ENCODE assay signal across 1 cellular context in the genomic region with DNA sequence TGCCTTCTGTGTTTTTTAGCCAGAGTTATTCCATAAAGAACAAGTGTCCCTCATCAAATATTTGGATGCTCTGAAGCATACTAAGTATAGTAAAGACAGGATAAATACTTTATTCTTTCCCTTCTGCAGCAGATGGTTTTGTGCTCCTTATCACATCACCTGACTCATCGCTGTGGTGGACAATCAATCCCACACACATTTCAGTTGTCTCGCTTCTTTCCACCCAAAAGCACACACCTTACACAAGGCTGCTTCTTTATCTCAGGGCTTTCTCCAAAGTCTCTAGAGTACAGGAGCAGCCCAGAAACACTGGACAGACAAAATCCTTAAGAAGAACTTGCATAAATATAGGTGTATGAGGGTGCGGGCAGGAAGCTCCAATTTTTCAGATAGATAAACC.
TF ChIP-seq lines count a peak whose summit lies in the region.

No MANE protein-coding gene starts in this region.

TF ChIP-seq in K562, 482 proteins besides CTCF, POLR2A, EP300 and RAD21 (continued from another document and continues in another):
- TF ChIP-seq, protein P1, sequence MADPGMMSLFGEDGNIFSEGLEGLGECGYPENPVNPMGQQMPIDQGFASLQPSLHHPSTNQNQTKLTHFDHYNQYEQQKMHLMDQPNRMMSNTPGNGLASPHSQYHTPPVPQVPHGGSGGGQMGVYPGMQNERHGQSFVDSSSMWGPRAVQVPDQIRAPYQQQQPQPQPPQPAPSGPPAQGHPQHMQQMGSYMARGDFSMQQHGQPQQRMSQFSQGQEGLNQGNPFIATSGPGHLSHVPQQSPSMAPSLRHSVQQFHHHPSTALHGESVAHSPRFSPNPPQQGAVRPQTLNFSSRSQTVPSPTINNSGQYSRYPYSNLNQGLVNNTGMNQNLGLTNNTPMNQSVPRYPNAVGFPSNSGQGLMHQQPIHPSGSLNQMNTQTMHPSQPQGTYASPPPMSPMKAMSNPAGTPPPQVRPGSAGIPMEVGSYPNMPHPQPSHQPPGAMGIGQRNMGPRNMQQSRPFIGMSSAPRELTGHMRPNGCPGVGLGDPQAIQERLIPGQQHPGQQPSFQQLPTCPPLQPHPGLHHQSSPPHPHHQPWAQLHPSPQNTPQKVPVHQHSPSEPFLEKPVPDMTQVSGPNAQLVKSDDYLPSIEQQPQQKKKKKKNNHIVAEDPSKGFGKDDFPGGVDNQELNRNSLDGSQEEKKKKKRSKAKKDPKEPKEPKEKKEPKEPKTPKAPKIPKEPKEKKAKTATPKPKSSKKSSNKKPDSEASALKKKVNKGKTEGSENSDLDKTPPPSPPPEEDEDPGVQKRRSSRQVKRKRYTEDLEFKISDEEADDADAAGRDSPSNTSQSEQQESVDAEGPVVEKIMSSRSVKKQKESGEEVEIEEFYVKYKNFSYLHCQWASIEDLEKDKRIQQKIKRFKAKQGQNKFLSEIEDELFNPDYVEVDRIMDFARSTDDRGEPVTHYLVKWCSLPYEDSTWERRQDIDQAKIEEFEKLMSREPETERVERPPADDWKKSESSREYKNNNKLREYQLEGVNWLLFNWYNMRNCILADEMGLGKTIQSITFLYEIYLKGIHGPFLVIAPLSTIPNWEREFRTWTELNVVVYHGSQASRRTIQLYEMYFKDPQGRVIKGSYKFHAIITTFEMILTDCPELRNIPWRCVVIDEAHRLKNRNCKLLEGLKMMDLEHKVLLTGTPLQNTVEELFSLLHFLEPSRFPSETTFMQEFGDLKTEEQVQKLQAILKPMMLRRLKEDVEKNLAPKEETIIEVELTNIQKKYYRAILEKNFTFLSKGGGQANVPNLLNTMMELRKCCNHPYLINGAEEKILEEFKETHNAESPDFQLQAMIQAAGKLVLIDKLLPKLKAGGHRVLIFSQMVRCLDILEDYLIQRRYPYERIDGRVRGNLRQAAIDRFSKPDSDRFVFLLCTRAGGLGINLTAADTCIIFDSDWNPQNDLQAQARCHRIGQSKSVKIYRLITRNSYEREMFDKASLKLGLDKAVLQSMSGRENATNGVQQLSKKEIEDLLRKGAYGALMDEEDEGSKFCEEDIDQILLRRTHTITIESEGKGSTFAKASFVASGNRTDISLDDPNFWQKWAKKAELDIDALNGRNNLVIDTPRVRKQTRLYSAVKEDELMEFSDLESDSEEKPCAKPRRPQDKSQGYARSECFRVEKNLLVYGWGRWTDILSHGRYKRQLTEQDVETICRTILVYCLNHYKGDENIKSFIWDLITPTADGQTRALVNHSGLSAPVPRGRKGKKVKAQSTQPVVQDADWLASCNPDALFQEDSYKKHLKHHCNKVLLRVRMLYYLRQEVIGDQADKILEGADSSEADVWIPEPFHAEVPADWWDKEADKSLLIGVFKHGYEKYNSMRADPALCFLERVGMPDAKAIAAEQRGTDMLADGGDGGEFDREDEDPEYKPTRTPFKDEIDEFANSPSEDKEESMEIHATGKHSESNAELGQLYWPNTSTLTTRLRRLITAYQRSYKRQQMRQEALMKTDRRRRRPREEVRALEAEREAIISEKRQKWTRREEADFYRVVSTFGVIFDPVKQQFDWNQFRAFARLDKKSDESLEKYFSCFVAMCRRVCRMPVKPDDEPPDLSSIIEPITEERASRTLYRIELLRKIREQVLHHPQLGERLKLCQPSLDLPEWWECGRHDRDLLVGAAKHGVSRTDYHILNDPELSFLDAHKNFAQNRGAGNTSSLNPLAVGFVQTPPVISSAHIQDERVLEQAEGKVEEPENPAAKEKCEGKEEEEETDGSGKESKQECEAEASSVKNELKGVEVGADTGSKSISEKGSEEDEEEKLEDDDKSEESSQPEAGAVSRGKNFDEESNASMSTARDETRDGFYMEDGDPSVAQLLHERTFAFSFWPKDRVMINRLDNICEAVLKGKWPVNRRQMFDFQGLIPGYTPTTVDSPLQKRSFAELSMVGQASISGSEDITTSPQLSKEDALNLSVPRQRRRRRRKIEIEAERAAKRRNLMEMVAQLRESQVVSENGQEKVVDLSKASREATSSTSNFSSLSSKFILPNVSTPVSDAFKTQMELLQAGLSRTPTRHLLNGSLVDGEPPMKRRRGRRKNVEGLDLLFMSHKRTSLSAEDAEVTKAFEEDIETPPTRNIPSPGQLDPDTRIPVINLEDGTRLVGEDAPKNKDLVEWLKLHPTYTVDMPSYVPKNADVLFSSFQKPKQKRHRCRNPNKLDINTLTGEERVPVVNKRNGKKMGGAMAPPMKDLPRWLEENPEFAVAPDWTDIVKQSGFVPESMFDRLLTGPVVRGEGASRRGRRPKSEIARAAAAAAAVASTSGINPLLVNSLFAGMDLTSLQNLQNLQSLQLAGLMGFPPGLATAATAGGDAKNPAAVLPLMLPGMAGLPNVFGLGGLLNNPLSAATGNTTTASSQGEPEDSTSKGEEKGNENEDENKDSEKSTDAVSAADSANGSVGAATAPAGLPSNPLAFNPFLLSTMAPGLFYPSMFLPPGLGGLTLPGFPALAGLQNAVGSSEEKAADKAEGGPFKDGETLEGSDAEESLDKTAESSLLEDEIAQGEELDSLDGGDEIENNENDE (IDR thresholded peaks at IDR 0.05; ENCODE audit: low read depth, low read length), result no peak
- TF ChIP-seq, protein P2, sequence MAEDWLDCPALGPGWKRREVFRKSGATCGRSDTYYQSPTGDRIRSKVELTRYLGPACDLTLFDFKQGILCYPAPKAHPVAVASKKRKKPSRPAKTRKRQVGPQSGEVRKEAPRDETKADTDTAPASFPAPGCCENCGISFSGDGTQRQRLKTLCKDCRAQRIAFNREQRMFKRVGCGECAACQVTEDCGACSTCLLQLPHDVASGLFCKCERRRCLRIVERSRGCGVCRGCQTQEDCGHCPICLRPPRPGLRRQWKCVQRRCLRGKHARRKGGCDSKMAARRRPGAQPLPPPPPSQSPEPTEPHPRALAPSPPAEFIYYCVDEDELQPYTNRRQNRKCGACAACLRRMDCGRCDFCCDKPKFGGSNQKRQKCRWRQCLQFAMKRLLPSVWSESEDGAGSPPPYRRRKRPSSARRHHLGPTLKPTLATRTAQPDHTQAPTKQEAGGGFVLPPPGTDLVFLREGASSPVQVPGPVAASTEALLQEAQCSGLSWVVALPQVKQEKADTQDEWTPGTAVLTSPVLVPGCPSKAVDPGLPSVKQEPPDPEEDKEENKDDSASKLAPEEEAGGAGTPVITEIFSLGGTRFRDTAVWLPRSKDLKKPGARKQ (CRISPR knock-in tag; IDR thresholded peaks at IDR 0.05), result no peak
- TF ChIP-seq, protein P3, sequence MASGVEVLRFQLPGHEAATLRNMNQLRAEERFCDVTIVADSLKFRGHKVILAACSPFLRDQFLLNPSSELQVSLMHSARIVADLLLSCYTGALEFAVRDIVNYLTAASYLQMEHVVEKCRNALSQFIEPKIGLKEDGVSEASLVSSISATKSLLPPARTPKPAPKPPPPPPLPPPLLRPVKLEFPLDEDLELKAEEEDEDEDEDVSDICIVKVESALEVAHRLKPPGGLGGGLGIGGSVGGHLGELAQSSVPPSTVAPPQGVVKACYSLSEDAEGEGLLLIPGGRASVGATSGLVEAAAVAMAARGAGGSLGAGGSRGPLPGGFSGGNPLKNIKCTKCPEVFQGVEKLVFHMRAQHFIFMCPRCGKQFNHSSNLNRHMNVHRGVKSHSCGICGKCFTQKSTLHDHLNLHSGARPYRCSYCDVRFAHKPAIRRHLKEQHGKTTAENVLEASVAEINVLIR (CRISPR knock-in tag; IDR thresholded peaks at IDR 0.05), result no peak
- TF ChIP-seq MAFK (IDR thresholded peaks at IDR 0.05; ENCODE audit: low read length) (no peak), HINFP (tag; conservative IDR thresholded peaks at IDR 0.05; ENCODE audit: low read depth) (no peak), XRCC5 (IDR thresholded peaks at IDR 0.05; ENCODE audit: low read depth, low read length) (no peak), JUN (IDR thresholded peaks at IDR 0.05; ENCODE audit: borderline replicate concordance, low read depth, low read length) (peak; percentile 52; the same call in 1 of the 2 replicates), JUN (CRISPR knock-in tag; IDR thresholded peaks at IDR 0.05; ENCODE audit: borderline replicate concordance) (no peak), CTBP1 (IDR thresholded peaks at IDR 0.05; ENCODE audit: borderline replicate concordance) (peak; percentile 85), ZBTB43 (CRISPR knock-in tag; IDR thresholded peaks at IDR 0.05) (0 out of 2 replicates have a peak, but pooled peaks have one; percentile 61), FOXP4 (CRISPR knock-in tag; IDR thresholded peaks at IDR 0.05; ENCODE audit: borderline replicate concordance) (no peak), PRPF4 (IDR thresholded peaks at IDR 0.05; ENCODE audit: insufficient read depth, low read depth, low read length, poor library complexity, severe bottlenecking) (no peak), FOXM1 (IDR thresholded peaks at IDR 0.05; ENCODE audit: low read depth) (0 out of 2 replicates have a peak, but pooled peaks have one; percentile 53), FOXM1 (CRISPR knock-in tag; IDR thresholded peaks at IDR 0.05; ENCODE audit: low read depth) (no peak), NFE2L1 (tag; IDR thresholded peaks at IDR 0.05; ENCODE audit: borderline replicate concordance, low read depth) (no peak), STAT5A (IDR thresholded peaks at IDR 0.05; ENCODE audit: borderline replicate concordance, low read length) (peak; percentile 73; the same call in 1 of the 2 replicates), MEIS2 (IDR thresholded peaks at IDR 0.05; ENCODE audit: partially characterized antibody) (peak; percentile 46), ETV1 (tag; conservative IDR thresholded peaks at IDR 0.05; ENCODE audit: low read depth) (no peak), NEUROD1 (IDR thresholded peaks at IDR 0.05; ENCODE audit: borderline replicate concordance, low read depth, low read length, partially characterized antibody) (no peak), TRIM24 (IDR thresholded peaks at IDR 0.05) (peak; percentile 61 to 82; a peak in 3 of 4 replicates), ASH1L (IDR thresholded peaks at IDR 0.05; ENCODE audit: borderline replicate concordance, low read depth, partially characterized antibody) (no peak), ZBTB7A (IDR thresholded peaks at IDR 0.05; ENCODE audit: borderline replicate concordance, control insufficient read depth, low read depth, low read length) (no peak), CHD2 (IDR thresholded peaks at IDR 0.05; ENCODE audit: low read depth, low read length) (no peak), MTA2 (IDR thresholded peaks at IDR 0.05; ENCODE audit: low read depth) (peak; percentile 79), SMARCB1 (IDR thresholded peaks at IDR 0.05; ENCODE audit: insufficient read length, low read depth) (no peak), ZNF436 (CRISPR knock-in tag; IDR thresholded peaks at IDR 0.05) (no peak), RBM14 (IDR thresholded peaks at IDR 0.05; ENCODE audit: borderline replicate concordance, insufficient read depth, low read depth, low read length) (no peak), SP1 (CRISPR knock-in tag; IDR thresholded peaks at IDR 0.05) (no peak), CHD1 (IDR thresholded peaks at IDR 0.05; ENCODE audit: low read length) (no peak), ZKSCAN1 (IDR thresholded peaks at IDR 0.05; ENCODE audit: low read depth, low read length) (no peak)
- TF ChIP-seq, protein P4, sequence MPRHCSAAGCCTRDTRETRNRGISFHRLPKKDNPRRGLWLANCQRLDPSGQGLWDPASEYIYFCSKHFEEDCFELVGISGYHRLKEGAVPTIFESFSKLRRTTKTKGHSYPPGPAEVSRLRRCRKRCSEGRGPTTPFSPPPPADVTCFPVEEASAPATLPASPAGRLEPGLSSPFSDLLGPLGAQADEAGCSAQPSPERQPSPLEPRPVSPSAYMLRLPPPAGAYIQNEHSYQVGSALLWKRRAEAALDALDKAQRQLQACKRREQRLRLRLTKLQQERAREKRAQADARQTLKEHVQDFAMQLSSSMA (CRISPR knock-in tag; IDR thresholded peaks at IDR 0.05), result no peak
- TF ChIP-seq, protein P5, sequence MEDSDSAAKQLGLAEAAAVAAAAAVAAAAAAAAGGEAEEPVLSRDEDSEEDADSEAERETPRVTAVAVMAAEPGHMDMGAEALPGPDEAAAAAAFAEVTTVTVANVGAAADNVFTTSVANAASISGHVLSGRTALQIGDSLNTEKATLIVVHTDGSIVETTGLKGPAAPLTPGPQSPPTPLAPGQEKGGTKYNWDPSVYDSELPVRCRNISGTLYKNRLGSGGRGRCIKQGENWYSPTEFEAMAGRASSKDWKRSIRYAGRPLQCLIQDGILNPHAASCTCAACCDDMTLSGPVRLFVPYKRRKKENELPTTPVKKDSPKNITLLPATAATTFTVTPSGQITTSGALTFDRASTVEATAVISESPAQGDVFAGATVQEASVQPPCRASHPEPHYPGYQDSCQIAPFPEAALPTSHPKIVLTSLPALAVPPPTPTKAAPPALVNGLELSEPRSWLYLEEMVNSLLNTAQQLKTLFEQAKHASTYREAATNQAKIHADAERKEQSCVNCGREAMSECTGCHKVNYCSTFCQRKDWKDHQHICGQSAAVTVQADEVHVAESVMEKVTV (CRISPR knock-in tag; IDR thresholded peaks at IDR 0.05), result no peak
